ENCODE assay signal across 16 cellular contexts in the genomic region with DNA sequence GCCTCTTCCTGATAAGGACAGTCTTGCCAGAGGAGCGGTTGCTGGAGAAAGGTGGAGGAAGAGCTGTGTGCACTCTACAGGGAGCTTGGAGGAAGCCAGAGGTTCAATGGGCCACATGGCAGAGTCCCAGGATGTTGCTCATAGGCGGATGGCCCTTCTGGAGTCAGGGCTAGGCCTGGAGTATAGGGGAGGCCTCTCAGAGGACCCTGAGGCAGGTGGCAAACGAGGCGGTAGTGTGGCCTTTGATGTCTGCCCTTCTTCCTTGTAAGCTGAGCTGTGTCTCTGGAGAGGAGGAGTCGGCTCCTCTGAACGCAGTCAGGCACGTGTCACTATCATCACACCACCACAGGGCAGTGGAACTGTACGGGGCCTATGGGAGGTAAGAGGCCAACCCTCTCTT. TPM values are rescaled to one million over a fixed set of nuclear protein-coding genes. Genes with fewer than 3 reads are reported as not detected.
"Had no signal": no experiment of that assay in that cellular context is flagged by ENCODE, and none has a peak within 500 bp of the region (broad histone marks: within the 10 kb centered on the region; RNA-seq: fewer than 3 reads in every experiment).

No MANE protein-coding gene starts in this region.

- H3K4me3 ChIP-seq: breast epithelium, skin epidermis, transverse colon had no signal

- H3K9me3 ChIP-seq: breast epithelium, transverse colon had no signal

- ATAC-seq: right cardiac atrium had no signal

- H3K27me3 ChIP-seq: breast epithelium, transverse colon had no signal

- H3K9me3 Mint-ChIP-seq: nephron; T-helper 2 cell treated with Interferon-gamma antibody and Interleukin-4, amounts not matched to agents 5 μg/mL and 100 μg/mL, for 36 hours had no signal

- DNase-seq: activated CD4-positive, CD25-positive, alpha-beta regulatory T cell; activated naive CD4-positive, alpha-beta T cell; activated T-cell treated with anti-CD3 and anti-CD28 coated beads for 4 hours; anterior cingulate cortex; foreskin fibroblast; kidney glomerular epithelial cell; nucleus accumbens; right cardiac atrium; stimulated activated CD4-positive, alpha-beta T cell treated with anti-CD3 and anti-CD28 coated beads, Interleukin-4, amount 100 ng/mL, for 24 hours; stimulated activated naive CD4-positive, alpha-beta T cell; transverse colon had no signal

- H3K27ac Mint-ChIP-seq: nephron; T-helper 2 cell treated with Interferon-gamma antibody and Interleukin-4, amounts not matched to agents 5 μg/mL and 100 μg/mL, for 36 hours had no signal

- H3K36me3 ChIP-seq: breast epithelium, transverse colon had no signal

- H3K27ac ChIP-seq: breast epithelium, transverse colon had no signal

- H3K4me1 ChIP-seq: transverse colon had no signal

- H3K4me3 Mint-ChIP-seq: nephron; T-helper 2 cell treated with Interferon-gamma antibody and Interleukin-4, amounts not matched to agents 5 μg/mL and 100 μg/mL, for 36 hours had no signal

RNA-seq across cellular contexts. Expression of gene PKP1, which starts 8.6 kb away (rescaled TPM):
- total RNA-seq: activated CD8-positive, alpha-beta memory T cell treated with anti-CD3 and anti-CD28 coated beads for 36 hours had no signal
